17 cellular contexts compared by ENCODE assay signal in genomic region chr7:158804335-158804734, GRCh38. TPM values are rescaled to one million over a fixed set of nuclear protein-coding genes. Genes with fewer than 3 reads are reported as not detected.
DNase-seq lines count a peak whose midpoint lies in the region; ATAC-seq and TF ChIP-seq lines count a peak whose summit lies in the region.
"Had no signal": no experiment of that assay in that cellular context is flagged by ENCODE, and none has a peak within 500 bp of the region (broad histone marks: within the 10 kb centered on the region; RNA-seq: fewer than 3 reads in every experiment).

No MANE protein-coding gene starts in this region.

- intact Hi-C loops in Right ventricle myocardium inferior (cut with DNase I), result no loop called here

- ATAC-seq in HG02588 (IDR thresholded peaks at IDR 0.05; ENCODE audit: unreplicated experiment) (no peak), GM18873 (IDR thresholded peaks at IDR 0.05; ENCODE audit: low FRiP score, unreplicated experiment) (no peak), Right ventricle myocardium inferior (no peak)
- ATAC-seq: HCT116 had no signal

- peaks cover 57% of the 10 kb centered on the region for H3K36me3 Mint-ChIP-seq in T-helper 2 cell treated with Interferon-gamma antibody and Interleukin-4, amounts not matched to agents 5 μg/mL and 100 μg/mL, for 36 hours (ENCODE audit: low read depth)
- H3K36me3 Mint-ChIP-seq in chondrocyte (ENCODE audit: low read depth), result peaks cover 4% of the 10 kb centered on the region
- peaks cover 20% of the 10 kb centered on the region for H3K36me3 Mint-ChIP-seq in progenitor cell of endocrine pancreas (ENCODE audit: insufficient read depth)

- TF ChIP-seq CTCF in chondrocyte (IDR thresholded peaks at IDR 0.05), result no peak
- TF ChIP-seq CTCF in progenitor cell of endocrine pancreas (IDR thresholded peaks at IDR 0.05; ENCODE audit: unreplicated experiment), result no peak

- peak overlapping the region; percentile 24 for H3K4me3 Mint-ChIP-seq in T-helper 2 cell treated with Interferon-gamma antibody and Interleukin-4, amounts not matched to agents 5 μg/mL and 100 μg/mL, for 36 hours
- H3K4me3 Mint-ChIP-seq in chondrocyte (ENCODE audit: unreplicated experiment), result no peak overlapping the region
- no peak overlapping the region for H3K4me3 Mint-ChIP-seq in progenitor cell of endocrine pancreas (ENCODE audit: low read depth)

- H3K27ac Mint-ChIP-seq in T-helper 2 cell treated with Interferon-gamma antibody and Interleukin-4, amounts not matched to agents 5 μg/mL and 100 μg/mL, for 36 hours, result peak overlapping the region; percentile 71
- H3K27ac Mint-ChIP-seq in chondrocyte (ENCODE audit: unreplicated experiment) (peak overlapping the region; percentile 28), progenitor cell of endocrine pancreas (peak overlapping the region; percentile 33)

- H3K9me3 Mint-ChIP-seq in T-helper 2 cell treated with Interferon-gamma antibody and Interleukin-4, amounts not matched to agents 5 μg/mL and 100 μg/mL, for 36 hours, result peaks cover 11% of the 10 kb centered on the region
- H3K9me3 Mint-ChIP-seq in chondrocyte (ENCODE audit: low read depth) (no peaks in the 10 kb centered on the region), progenitor cell of endocrine pancreas (ENCODE audit: low read depth) (peaks cover 6% of the 10 kb centered on the region)

- peaks cover 37% of the 10 kb centered on the region for H3K4me1 Mint-ChIP-seq in T-helper 2 cell treated with Interferon-gamma antibody and Interleukin-4, amounts not matched to agents 5 μg/mL and 100 μg/mL, for 36 hours (ENCODE audit: low read depth)
- H3K4me1 Mint-ChIP-seq in chondrocyte (ENCODE audit: low read depth), result peaks cover 59% of the 10 kb centered on the region
- H3K4me1 Mint-ChIP-seq in progenitor cell of endocrine pancreas (ENCODE audit: low read depth), result peaks cover 2% of the 10 kb centered on the region

- H3K27me3 Mint-ChIP-seq in T-helper 2 cell treated with Interferon-gamma antibody and Interleukin-4, amounts not matched to agents 5 μg/mL and 100 μg/mL, for 36 hours (ENCODE audit: low read depth), result no peaks in the 10 kb centered on the region
- H3K27me3 Mint-ChIP-seq in chondrocyte (ENCODE audit: low read depth) (no peaks in the 10 kb centered on the region), progenitor cell of endocrine pancreas (no peaks in the 10 kb centered on the region)

- DNase-seq in activated gamma-delta T cell treated with Interleukin-2 at 50 U/mL for 16 hours (peak; percentile 36), activated gamma-delta T cell (lab: John Stamatoyannopoulos, UW) (no peak), chondrocyte (ENCODE audit: low spot score) (no peak), progenitor cell of endocrine pancreas (ENCODE audit: low spot score, unreplicated experiment) (no peak), Right ventricle myocardium inferior (ENCODE audit: missing footprints) (no peak)
- no peak for DNase-seq in T-helper 2 cell treated with Interferon-gamma antibody and Interleukin-4, amounts not matched to agents 5 μg/mL and 100 μg/mL, for 36 hours (ENCODE audit: low spot score)
- DNase-seq: activated CD4-positive, CD25-positive, alpha-beta regulatory T cell; IMR-90; mesendoderm; MG63; NCI-H1436 treated with DMSO at 0.1 percent for 48 hours; SJCRH30; stimulated activated CD4-positive, alpha-beta T cell treated with anti-CD3 and anti-CD28 coated beads, Interleukin-4, amount 100 ng/mL, for 1 hour; uterus had no signal

RNA-seq across cellular contexts. Expression of gene ESYT2, which starts 25.0 kb away (rescaled TPM):
- total RNA-seq in chondrocyte, result 87.4 to 108 TPM (median 104 TPM) in 3 replicates
- total RNA-seq in progenitor cell of endocrine pancreas, result 29.4 and 30.0 TPM in 2 replicates
- 42.5 TPM for total RNA-seq in Right ventricle myocardium inferior

RNA-seq across cellular contexts. Expression of gene DYNC2I1, which starts 52.0 kb away (rescaled TPM):
- total RNA-seq in chondrocyte (17.6 to 25.4 TPM (median 18.9 TPM) in 3 replicates), progenitor cell of endocrine pancreas (37.3 and 39.7 TPM in 2 replicates), Right ventricle myocardium inferior (26.6 TPM)
